12 cellular contexts compared by ENCODE assay signal in genomic region chr6:127022297-127022696, GRCh38.
DNase-seq lines count a peak whose midpoint lies in the region; TF ChIP-seq lines count a peak whose summit lies in the region.
"Had no signal": no experiment of that assay in that cellular context is flagged by ENCODE, and none has a peak within 500 bp of the region (broad histone marks: within the 10 kb centered on the region; RNA-seq: fewer than 3 reads in every experiment).

No MANE protein-coding gene starts in this region.

- no peak for TF ChIP-seq CTCF in colonic mucosa (IDR thresholded peaks at IDR 0.05)
- TF ChIP-seq CTCF in prostate gland (IDR thresholded peaks at IDR 0.05): no peak
- no peak for TF ChIP-seq CTCF in vagina (IDR thresholded peaks at IDR 0.05)

- no peaks in the 10 kb centered on the region for H3K36me3 ChIP-seq in colonic mucosa
- H3K36me3 ChIP-seq in prostate gland: no peaks in the 10 kb centered on the region
- H3K36me3 ChIP-seq in vagina: no peaks in the 10 kb centered on the region

- intact Hi-C loops in colonic mucosa (cut with DNase I): no loop called here
- intact Hi-C loops in prostate gland (cut with DNase I): no loop called here
- intact Hi-C loops in activated CD4-positive, alpha-beta T cell treated with anti-CD3 and anti-CD28 coated beads, Interleukin-2, amount 10 ng/mL, durations not matched to agents 24 days and 14 days (cut with micrococcal nuclease): no loop called here
- intact Hi-C loops in vagina (cut with DNase I): no loop called here

- no peaks in the 10 kb centered on the region for H3K4me1 ChIP-seq in colonic mucosa
- H3K4me1 ChIP-seq in prostate gland (replicated peaks): no peaks in the 10 kb centered on the region
- H3K4me1 ChIP-seq in vagina: no peaks in the 10 kb centered on the region

- H3K27me3 Mint-ChIP-seq in activated CD4-positive, alpha-beta T cell treated with anti-CD3 and anti-CD28 coated beads, Interleukin-2, amount 10 ng/mL, durations not matched to agents 24 days and 14 days: no peaks in the 10 kb centered on the region
- H3K27me3 Mint-ChIP-seq: central memory CD8-positive, alpha-beta T cell had no signal

- 15% methylated on average over 7 of the region's 7 CpGs for WGBS in prostate gland

- H3K4me3 ChIP-seq in colonic mucosa (no peak overlapping the region), prostate gland (no peak overlapping the region), vagina (no peak overlapping the region)

- no peaks in the 10 kb centered on the region for H3K9me3 ChIP-seq in colonic mucosa
- H3K9me3 ChIP-seq in prostate gland: no peaks in the 10 kb centered on the region
- no peaks in the 10 kb centered on the region for H3K9me3 ChIP-seq in vagina

- H3K27me3 ChIP-seq in colonic mucosa (no peaks in the 10 kb centered on the region), prostate gland (replicated peaks; ENCODE audit: insufficient read depth) (no peaks in the 10 kb centered on the region), vagina (no peaks in the 10 kb centered on the region)

- no peak overlapping the region for H3K27ac Mint-ChIP-seq in activated CD4-positive, alpha-beta T cell treated with anti-CD3 and anti-CD28 coated beads, Interleukin-2, amount 10 ng/mL, durations not matched to agents 24 days and 14 days

- H3K4me3 Mint-ChIP-seq in activated CD4-positive, alpha-beta T cell treated with anti-CD3 and anti-CD28 coated beads, Interleukin-2, amount 10 ng/mL, durations not matched to agents 24 days and 14 days: no peak overlapping the region
- H3K4me3 Mint-ChIP-seq: central memory CD8-positive, alpha-beta T cell had no signal

- H3K27ac ChIP-seq in colonic mucosa (no peak overlapping the region), prostate gland (no peak overlapping the region), vagina (no peak overlapping the region)

- H3K9ac ChIP-seq in colonic mucosa (ENCODE audit: low read depth in 2 of 2, low read length in 2 of 2): no peak overlapping the region

- peak; percentile 22 for DNase-seq in DMS79 (lab: John Stamatoyannopoulos, UW)
- peak; percentile 60 to 82 for DNase-seq in NCI-H2081 (lab: John Stamatoyannopoulos, UW)
- DNase-seq in colonic mucosa: peak; percentile 67
- DNase-seq in prostate gland (ENCODE audit: low spot score): peak; percentile 15
- no peak for DNase-seq in activated CD4-positive, alpha-beta T cell treated with anti-CD3 and anti-CD28 coated beads, Interleukin-2, amount 10 ng/mL, durations not matched to agents 24 days and 14 days
- no peak for DNase-seq in vagina (ENCODE audit: extremely low spot score in 2 of 2)
- no peak for DNase-seq in stimulated activated CD4-positive, alpha-beta T cell treated with anti-CD3 and anti-CD28 coated beads, Interleukin-2, amount 100 ng/mL, for 24 hours
- no peak for DNase-seq in middle frontal gyrus (ENCODE audit: extremely low spot score, low spot score)
- DNase-seq: activated T-cell treated with anti-CD3 and anti-CD28 coated beads for 4 hours, GDM1, NCI-H226 had no signal

- H3K4me1 Mint-ChIP-seq in activated CD4-positive, alpha-beta T cell treated with anti-CD3 and anti-CD28 coated beads, Interleukin-2, amount 10 ng/mL, durations not matched to agents 24 days and 14 days: no peaks in the 10 kb centered on the region
- H3K4me1 Mint-ChIP-seq: central memory CD8-positive, alpha-beta T cell had no signal

- H3K36me3 Mint-ChIP-seq in activated CD4-positive, alpha-beta T cell treated with anti-CD3 and anti-CD28 coated beads, Interleukin-2, amount 10 ng/mL, durations not matched to agents 24 days and 14 days (ENCODE audit: low read depth): no peaks in the 10 kb centered on the region

- H3K9me3 Mint-ChIP-seq in activated CD4-positive, alpha-beta T cell treated with anti-CD3 and anti-CD28 coated beads, Interleukin-2, amount 10 ng/mL, durations not matched to agents 24 days and 14 days: no peaks in the 10 kb centered on the region
- H3K9me3 Mint-ChIP-seq: central memory CD8-positive, alpha-beta T cell had no signal

- no peak for TF ChIP-seq POLR2A in prostate gland (IDR thresholded peaks at IDR 0.05)
- no peak for TF ChIP-seq POLR2A in vagina (IDR thresholded peaks at IDR 0.05)

Comparison
In these comparisons a context has a peak if more than half of its experiments do, and no peak if none do; other contexts are left out.
1. DNase-seq: peak in DMS79 (single experiment), NCI-H2081 (2 of 2), colonic mucosa (single experiment) and prostate gland (single experiment); none in activated CD4-positive, alpha-beta T cell treated with anti-CD3 and anti-CD28 coated beads, Interleukin-2, amount 10 ng/mL, durations not matched to agents 24 days and 14 days (single experiment), vagina (0 of 2), stimulated activated CD4-positive, alpha-beta T cell treated with anti-CD3 and anti-CD28 coated beads, Interleukin-2, amount 100 ng/mL, for 24 hours (0 of 2) and middle frontal gyrus (single experiment).